Comparison of ENCODE assay signal across 36 cellular contexts in genomic region chr17:68897557-68897956, GRCh38. TPM values are rescaled to one million over a fixed set of nuclear protein-coding genes. Genes with fewer than 3 reads are reported as not detected.
"Had no signal": no experiment of that assay in that cellular context is flagged by ENCODE, and none has a peak within 500 bp of the region (broad histone marks: within the 10 kb centered on the region; RNA-seq: fewer than 3 reads in every experiment).

No MANE protein-coding gene starts in this region.

- DNase-seq: Karpas-422, Kasumi-1, MG63, MM.1S, MV-4-11, NCI-H1048, NCI-H1092, NCI-H1092 treated with DMSO at 0.1 percent for 48 hours, NCI-H1105, NCI-H1105 treated with DMSO at 0.1 percent for 48 hours, NCI-H1417 treated with DMSO at 0.1 percent for 48 hours, NCI-H1436, NCI-H1436 treated with DMSO at 0.1 percent for 48 hours, NCI-H146, NCI-H1694, NCI-H1694 treated with DMSO at 0.1 percent for 48 hours, NCI-H187, NCI-H187 treated with DMSO at 0.1 percent for 48 hours, NCI-H1930, NCI-H2029, NCI-H2029 treated with DMSO at 0.1 percent for 48 hours, NCI-H2081, NCI-H2081 treated with DMSO at 0.1 percent for 48 hours, NCI-H2107, NCI-H2171, NCI-H2171 treated with DMSO at 0.1 percent for 48 hours, NCI-H2227 treated with DMSO at 0.1 percent for 48 hours, NCI-H226, NCI-H345, NCI-H446, NCI-H446 treated with DMSO at 0.1 percent for 48 hours, NCI-H510A, NCI-H510A treated with DMSO at 0.1 percent for 48 hours, NCI-H524 had no signal

- H3K27me3 ChIP-seq: MG63 had no signal

- H3K36me3 ChIP-seq: MG63 had no signal

- H3K4me3 ChIP-seq: MG63 had no signal

RNA-seq across cellular contexts. Expression of gene ABCA8, which starts 57.6 kb away (rescaled TPM):
- total RNA-seq: LHCN-M2, M059J had no signal
